In genomic region chr17:34582185-34582900, GRCh38 we compare ENCODE assay signal across 15 cellular contexts. TPM values are rescaled to one million over a fixed set of nuclear protein-coding genes. Genes with fewer than 3 reads are reported as not detected.
DNase-seq lines count a peak whose midpoint lies in the region; ATAC-seq and TF ChIP-seq lines count a peak whose summit lies in the region.
"Had no signal": no experiment of that assay in that cellular context is flagged by ENCODE, and none has a peak within 500 bp of the region (broad histone marks: within the 10 kb centered on the region; RNA-seq: fewer than 3 reads in every experiment).

No MANE protein-coding gene starts in this region.

- peak overlapping the region; percentile 18 for H3K4me3 Mint-ChIP-seq in CD8-positive, alpha-beta T cell
- H3K4me3 Mint-ChIP-seq in nephron progenitor cell, result peak overlapping the region; percentile 38
- no peak overlapping the region for H3K4me3 Mint-ChIP-seq in activated CD4-positive, alpha-beta T cell treated with anti-CD3 and anti-CD28 coated beads for 36 hours

- H3K36me3 Mint-ChIP-seq in CD8-positive, alpha-beta T cell, result no peaks in the 10 kb centered on the region
- H3K36me3 Mint-ChIP-seq in nephron progenitor cell (ENCODE audit: low read depth), result no peaks in the 10 kb centered on the region
- H3K36me3 Mint-ChIP-seq in activated CD4-positive, alpha-beta T cell treated with anti-CD3 and anti-CD28 coated beads for 36 hours (ENCODE audit: low read depth), result no peaks in the 10 kb centered on the region

- CTCF ChIA-PET in CD8-positive, alpha-beta T cell (lab: Charles Lee), result no interaction called here
- CTCF ChIA-PET in activated CD4-positive, alpha-beta T cell treated with anti-CD3 and anti-CD28 coated beads for 36 hours (lab: Charles Lee), result no interaction called here

- intact Hi-C loops in CD8-positive, alpha-beta T cell (cut with DNase I, micrococcal nuclease), result no loop called here
- intact Hi-C loops in activated CD4-positive, alpha-beta T cell treated with anti-CD3 and anti-CD28 coated beads for 36 hours (cut with DNase I, micrococcal nuclease), result no loop called here

- H3K4me1 ChIP-seq in CD8-positive, alpha-beta T cell (ENCODE audit: insufficient read depth, low read length), result peaks cover 24% of the 10 kb centered on the region
- peaks cover 24% of the 10 kb centered on the region for H3K4me1 ChIP-seq in HUES6 (ENCODE audit: control insufficient read depth, insufficient read depth, low read length)

- peaks cover 58% of the 10 kb centered on the region for H3K27me3 Mint-ChIP-seq in CD8-positive, alpha-beta T cell (ENCODE audit: low read depth)
- H3K27me3 Mint-ChIP-seq in nephron progenitor cell (ENCODE audit: low read depth, poor library complexity), result peaks cover 100% of the 10 kb centered on the region
- peaks cover 58% of the 10 kb centered on the region for H3K27me3 Mint-ChIP-seq in activated CD4-positive, alpha-beta T cell treated with anti-CD3 and anti-CD28 coated beads for 36 hours

- no peak for ATAC-seq in CD8-positive, alpha-beta T cell
- ATAC-seq in GM18498 (IDR thresholded peaks at IDR 0.05; ENCODE audit: unreplicated experiment), result no peak
- ATAC-seq in GM18867 (IDR thresholded peaks at IDR 0.05; ENCODE audit: unreplicated experiment), result no peak
- ATAC-seq in activated CD4-positive, alpha-beta T cell treated with anti-CD3 and anti-CD28 coated beads for 36 hours, result no peak

- H3K9ac ChIP-seq in HUES6 (ENCODE audit: low read length), result no peak overlapping the region

- no peak overlapping the region for H3K27ac ChIP-seq in CD8-positive, alpha-beta T cell (ENCODE audit: low read depth, low read length)
- H3K27ac ChIP-seq in HUES6 (ENCODE audit: low read depth, low read length), result no peak overlapping the region
- H3K27ac ChIP-seq in coronary artery, result no peak overlapping the region
- H3K27ac ChIP-seq: prostate gland had no signal

- peaks cover 31% of the 10 kb centered on the region for H3K27me3 ChIP-seq in CD8-positive, alpha-beta T cell (ENCODE audit: insufficient read depth, low read length)
- H3K27me3 ChIP-seq in HUES6 (ENCODE audit: control insufficient read depth, insufficient read depth, low read length), result peaks cover 100% of the 10 kb centered on the region

- no peak overlapping the region for H3K27ac Mint-ChIP-seq in CD8-positive, alpha-beta T cell
- no peak overlapping the region for H3K27ac Mint-ChIP-seq in nephron progenitor cell
- H3K27ac Mint-ChIP-seq in activated CD4-positive, alpha-beta T cell treated with anti-CD3 and anti-CD28 coated beads for 36 hours, result no peak overlapping the region

- no peak for TF ChIP-seq CTCF in CD8-positive, alpha-beta T cell (IDR thresholded peaks at IDR 0.05)
- TF ChIP-seq CTCF in coronary artery (IDR thresholded peaks at IDR 0.05), result no peak
- TF ChIP-seq CTCF in nephron progenitor cell (IDR thresholded peaks at IDR 0.05), result no peak

- no peaks in the 10 kb centered on the region for H3K36me3 ChIP-seq in CD8-positive, alpha-beta T cell (ENCODE audit: insufficient read depth, low read length)
- H3K36me3 ChIP-seq in HUES6 (ENCODE audit: control insufficient read depth, insufficient read depth, low read length), result no peaks in the 10 kb centered on the region
- H3K36me3 ChIP-seq: prostate gland had no signal

- H3K4me1 Mint-ChIP-seq in CD8-positive, alpha-beta T cell (ENCODE audit: low read depth), result peaks cover 16% of the 10 kb centered on the region
- H3K4me1 Mint-ChIP-seq in nephron progenitor cell, result peaks cover 19% of the 10 kb centered on the region
- H3K4me1 Mint-ChIP-seq in activated CD4-positive, alpha-beta T cell treated with anti-CD3 and anti-CD28 coated beads for 36 hours, result peaks cover 10% of the 10 kb centered on the region

- H3K9me3 Mint-ChIP-seq in CD8-positive, alpha-beta T cell, result no peaks in the 10 kb centered on the region
- H3K9me3 Mint-ChIP-seq in nephron progenitor cell, result no peaks in the 10 kb centered on the region
- H3K9me3 Mint-ChIP-seq in activated CD4-positive, alpha-beta T cell treated with anti-CD3 and anti-CD28 coated beads for 36 hours (ENCODE audit: low read depth), result no peaks in the 10 kb centered on the region

- no peak for DNase-seq in CD8-positive, alpha-beta T cell
- DNase-seq in coronary artery (ENCODE audit: low spot score) (no peak), nephron progenitor cell (no peak)
- DNase-seq in activated CD8-positive, alpha-beta memory T cell treated with anti-CD3 and anti-CD28 coated beads, Interleukin-2, amount 50 U/mL, for 48 hours, result no peak
- no peak for DNase-seq in activated CD4-positive, alpha-beta T cell treated with anti-CD3 and anti-CD28 coated beads for 36 hours
- DNase-seq: activated T-cell treated with anti-CD3 and anti-CD28 coated beads, Interleukin-2, amount 50 U/mL, for 48 hours; aorta; effector CD8-positive, alpha-beta T cell; Karpas-422; midbrain; NCI-H510A had no signal

- no peak overlapping the region for H3K4me3 ChIP-seq in CD8-positive, alpha-beta T cell (ENCODE audit: low read depth, low read length)
- H3K4me3 ChIP-seq in HUES6 (ENCODE audit: low read depth, low read length) (peak overlapping the region; percentile 56), coronary artery (peak overlapping the region; percentile 75)

- POLR2A ChIA-PET in CD8-positive, alpha-beta T cell (lab: Charles Lee), result no interaction called here
- POLR2A ChIA-PET in activated CD4-positive, alpha-beta T cell treated with anti-CD3 and anti-CD28 coated beads for 36 hours (lab: Charles Lee), result interaction anchor here (0.6 kb wide), 1 partner anchor 951 kb away, joined by 5 read pairs; no protein-coding TSS in a partner anchor

- H3K9me3 ChIP-seq in CD8-positive, alpha-beta T cell (ENCODE audit: low read length), result no peaks in the 10 kb centered on the region
- no peaks in the 10 kb centered on the region for H3K9me3 ChIP-seq in HUES6 (ENCODE audit: control insufficient read depth, insufficient read depth, low read depth, low read length)
- H3K9me3 ChIP-seq: prostate gland had no signal

RNA-seq across cellular contexts. Expression of gene TMEM132E, which starts 3.0 kb away (rescaled TPM):
- not detected for total RNA-seq in CD8-positive, alpha-beta T cell
- not detected for total RNA-seq in activated CD4-positive, alpha-beta T cell treated with anti-CD3 and anti-CD28 coated beads for 36 hours
